ENCODE assay signal across 17 cellular contexts in genomic region chr4:151206241-151207005, GRCh38.
DNase-seq lines count a peak whose midpoint lies in the region; ATAC-seq, FAIRE-seq and TF ChIP-seq lines count a peak whose summit lies in the region.
"Had no signal": no experiment of that assay in that cellular context is flagged by ENCODE, and none has a peak within 500 bp of the region (broad histone marks: within the 10 kb centered on the region; RNA-seq: fewer than 3 reads in every experiment).

No MANE protein-coding gene starts in this region.

- H3K14ac ChIP-seq in IMR-90 (replicated peaks; ENCODE audit: low read depth, low read length): no peak overlapping the region

- no peak overlapping the region for H2BK5ac ChIP-seq in IMR-90 (ENCODE audit: low read depth, low read length, poor library complexity, severe bottlenecking)

- H4K8ac ChIP-seq in IMR-90 (ENCODE audit: low read depth in 2 of 2, low read length in 2 of 2): no peak overlapping the region

- DNase-seq in IMR-90: no peak
- no peak for DNase-seq in HepG2 (ENCODE audit: low spot score)
- DNase-seq in sigmoid colon: no peak
- no peak for DNase-seq in G401 (ENCODE audit: low spot score)
- no peak for DNase-seq in DMS79 treated with DMSO at 0.1 percent for 48 hours (lab: John Stamatoyannopoulos, UW)
- no peak for DNase-seq in NCI-H1092 (lab: John Stamatoyannopoulos, UW)
- DNase-seq: activated CD8-positive, alpha-beta T cell treated with anti-CD3 and anti-CD28 coated beads, Interleukin-2, amount 10 ng/mL, durations not matched to agents 7 days and 5 days; CD4-positive, alpha-beta T cell; Karpas-422; NCI-H1092 treated with DMSO at 0.1 percent for 48 hours; NCI-H69; pancreas; T-helper 17 cell; thyroid gland; WERI-Rb-1 had no signal

- intact Hi-C loops in IMR-90 (cut with micrococcal nuclease): no loop called here
- intact Hi-C loops in HepG2 (cut with micrococcal nuclease; ENCODE audit: unreplicated experiment): no loop called here
- intact Hi-C loops in sigmoid colon (cut with DNase I): no loop called here

- CTCF ChIA-PET in IMR-90 (lab: Yijun Ruan, JAX) (no interaction called here), HepG2 (lab: Yijun Ruan, JAX; ENCODE audit: low intra/inter-chr PET ratio, low total read pairs) (no interaction called here)

- no peak for TF ChIP-seq POLR2A in IMR-90 (IDR thresholded peaks at IDR 0.05; ENCODE audit: low read depth, low read length)
- no peak for TF ChIP-seq POLR2A in HepG2 (IDR thresholded peaks at IDR 0.05; ENCODE audit: insufficient read depth in 1 of 2, low read depth in 2 of 2, low read length in 2 of 2)
- TF ChIP-seq POLR2A in sigmoid colon (IDR thresholded peaks at IDR 0.05): no peak

- dilution Hi-C loops in IMR-90 (cut with HindIII; ENCODE audit: low sequenced_read_pairs, unreplicated experiment): no loop called here

- H3K4me1 ChIP-seq in IMR-90 (ENCODE audit: control insufficient read depth, insufficient read depth, low read length): peaks cover 12% of the 10 kb centered on the region
- peaks cover 80% of the 10 kb centered on the region for H3K4me1 ChIP-seq in HepG2 (ENCODE audit: insufficient read depth, low read length)
- H3K4me1 ChIP-seq in sigmoid colon: peaks cover 0 to 49% (median 44%) of the 10 kb centered on the region in 4 donors

- no peaks in the 10 kb centered on the region; a peak in 1 of 4 replicates for H3K79me1 ChIP-seq in IMR-90 (ENCODE audit: low read depth in 1 of 2, low read length in 2 of 2)

- in situ Hi-C loops in IMR-90 (cut with MboI; ENCODE audit: low sequenced_read_pairs) (no loop called here), HepG2 (cut with HindIII; ENCODE audit: extremely low pct_ligation_motif_present, low pct_unique_long_range_greater_than_20kb) (no loop called here), G401 (cut with HindIII; ENCODE audit: low sequenced_read_pairs) (no loop called here)

- H3K23ac ChIP-seq in IMR-90 (ENCODE audit: low read depth, low read length): no peak overlapping the region

- H3K9me3 ChIP-seq in IMR-90 (ENCODE audit: control insufficient read depth, insufficient read depth, low read length) (no peaks in the 10 kb centered on the region), HepG2 (ENCODE audit: low read length) (no peaks in the 10 kb centered on the region), sigmoid colon (no peaks in the 10 kb centered on the region)
- H3K9me3 ChIP-seq: pancreas, thyroid gland had no signal

- H2AK5ac ChIP-seq in IMR-90 (ENCODE audit: low read depth, low read length): no peak overlapping the region

- H3K4me2 ChIP-seq in IMR-90 (ENCODE audit: low read depth, low read length) (no peak overlapping the region), HepG2 (ENCODE audit: low read depth, low read length) (peak overlapping the region; percentile 77)

- H3K4me3 ChIP-seq in IMR-90 (ENCODE audit: insufficient read depth, low read depth, low read length) (no peak overlapping the region), HepG2 (replicated peaks in 1 of 3; ENCODE audit: insufficient read depth in 1 of 3, low read depth in 2 of 3, low read length in 3 of 3) (no peak overlapping the region; a peak in 1 of 6 replicates), sigmoid colon (no peak overlapping the region)
- H3K4me3 ChIP-seq: pancreas, thyroid gland had no signal

- TF ChIP-seq RAD21 in IMR-90 (IDR thresholded peaks at IDR 0.05; ENCODE audit: low read length) (no peak), HepG2 (CRISPR knock-in tag; IDR thresholded peaks at IDR 0.05) (no peak)

- H2BK15ac ChIP-seq in IMR-90 (ENCODE audit: low read depth, low read length): no peak overlapping the region

- no peak overlapping the region for H4K91ac ChIP-seq in IMR-90 (ENCODE audit: insufficient read depth, low read depth, low read length)

- no peak overlapping the region for H3K56ac ChIP-seq in IMR-90 (ENCODE audit: extremely low read depth, insufficient read depth, low read length)

- H3K18ac ChIP-seq in IMR-90 (ENCODE audit: low read depth, low read length): no peak overlapping the region

- TF ChIP-seq CTCF in IMR-90 (conservative IDR thresholded peaks at IDR 0.05; ENCODE audit: low read depth, low read length) (no peak), HepG2 (CRISPR knock-in tag; IDR thresholded peaks at IDR 0.05) (no peak), sigmoid colon (IDR thresholded peaks at IDR 0.05) (no peak)

- H2BK120ac ChIP-seq in IMR-90 (ENCODE audit: low read depth, low read length): no peak overlapping the region

- BruUV-seq in IMR-90 (replicated peaks; lab: Mats Ljungman, UMichigan): no TSS peak
- BruUV-seq in HepG2 (replicated peaks; lab: Mats Ljungman, UMichigan): no TSS peak

- H4K5ac ChIP-seq in IMR-90 (ENCODE audit: low read depth, low read length): no peak overlapping the region

- H3K27me3 ChIP-seq in IMR-90 (ENCODE audit: control insufficient read depth, insufficient read depth, low read length) (no peaks in the 10 kb centered on the region), HepG2 (ENCODE audit: control insufficient read depth in 1 of 2, insufficient read depth in 2 of 2, low read length in 2 of 2) (no peaks in the 10 kb centered on the region), sigmoid colon (no peaks in the 10 kb centered on the region)
- H3K27me3 ChIP-seq: pancreas, thyroid gland had no signal

- no peak overlapping the region for H2BK20ac ChIP-seq in IMR-90 (ENCODE audit: low read depth, low read length)

- H3K9ac ChIP-seq in IMR-90 (ENCODE audit: low read depth, low read length): no peak overlapping the region
- H3K9ac ChIP-seq in HepG2 (ENCODE audit: insufficient read depth, low read depth, low read length): peak overlapping the region; percentile 64; the same call in 1 of the 2 replicates

- H2AFZ ChIP-seq in IMR-90 (replicated peaks; ENCODE audit: low read length, poor library complexity) (no peak overlapping the region), HepG2 (ENCODE audit: low read length) (no peak overlapping the region)

- no peak for FAIRE-seq in HepG2 (lab: Jason Lieb, UNC)
- FAIRE-seq: pancreas had no signal

- peaks cover 18% of the 10 kb centered on the region for H3K79me2 ChIP-seq in HepG2 (ENCODE audit: insufficient read depth, low read length)

- no peak for TF ChIP-seq EP300 in HepG2 (IDR thresholded peaks at IDR 0.05; ENCODE audit: low read depth in 2 of 2, low read length in 2 of 2)
- TF ChIP-seq EP300 in HepG2 (CRISPR knock-in tag; IDR thresholded peaks at IDR 0.05; ENCODE audit: borderline replicate concordance): no peak
- no peak for TF ChIP-seq EP300 in sigmoid colon (IDR thresholded peaks at IDR 0.05)

- H3K27ac ChIP-seq in IMR-90 (ENCODE audit: insufficient read depth, low read length): no peak overlapping the region
- peak overlapping the region; percentile 6 for H3K27ac ChIP-seq in cingulate gyrus (ENCODE audit: low read depth, low read length)
- peak overlapping the region; percentile 91 for H3K27ac ChIP-seq in HepG2 (ENCODE audit: extremely low read length, insufficient read depth, low read length)
- peak overlapping the region; percentile 1 to 50 (median 32) for H3K27ac ChIP-seq in sigmoid colon
- H3K27ac ChIP-seq: WERI-Rb-1 had no signal

- 60% methylated on average over 1 of the region's 3 CpGs; no CpG with 5 or more reads in 1 of the 2 experiments for WGBS in IMR-90 (ENCODE audit: extremely low coverage in 2 of 2, insufficient read length in 1 of 2), 2 experiments
- 42% methylated on average over 3 of the region's 3 CpGs for WGBS in HepG2 (ENCODE audit: low lambda C conversion rate)
- 38 to 63% methylated on average over 3 of the region's 3 CpGs for WGBS in sigmoid colon, 2 donors

- H4K20me1 ChIP-seq in IMR-90 (ENCODE audit: insufficient read depth, low read length) (no peaks in the 10 kb centered on the region), HepG2 (ENCODE audit: insufficient read depth, low read length) (no peaks in the 10 kb centered on the region)

- POLR2A ChIA-PET in IMR-90 (lab: Charles Lee; ENCODE audit: unreplicated experiment): no interaction called here
- POLR2A ChIA-PET in HepG2 (lab: Yijun Ruan, JAX): interaction anchor here (1.1 to 4.1 kb wide), 4 partner anchors 21 to 191 kb away, joined by 3 to 27 read pairs (median 4); partner anchors contain the start of genes LRBA and SH3D19

- H3K36me3 ChIP-seq in IMR-90 (ENCODE audit: control insufficient read depth, insufficient read depth, low read length) (no peaks in the 10 kb centered on the region), HepG2 (replicated peaks in 1 of 2; ENCODE audit: control insufficient read depth in 1 of 2, insufficient read depth in 2 of 2, low read length in 2 of 2) (peaks cover 4% of the 10 kb centered on the region in 2 experiments; a peak in 2 of 5 replicates), sigmoid colon (no peaks in the 10 kb centered on the region)
- H3K36me3 ChIP-seq: pancreas, thyroid gland had no signal

- no peak overlapping the region for H2AK9ac ChIP-seq in IMR-90 (replicated peaks; ENCODE audit: low read depth, low read length, poor library complexity)

- no peak overlapping the region for H3K4ac ChIP-seq in IMR-90 (ENCODE audit: low read depth, low read length)

- no peaks in the 10 kb centered on the region for H3K9me1 ChIP-seq in IMR-90 (ENCODE audit: insufficient read depth, low read length)

- ATAC-seq in IMR-90 (ENCODE audit: low read depth) (0 out of 2 replicates have a peak, but pooled peaks have one; percentile 25), HepG2 (0 out of 3 replicates have a peak, but pooled peaks have one; percentile 13), HG02763 (IDR thresholded peaks at IDR 0.05; ENCODE audit: unreplicated experiment) (no peak)
- ATAC-seq: activated CD8-positive, alpha-beta T cell treated with anti-CD3 and anti-CD28 coated beads, Interleukin-2, amount 10 ng/mL, durations not matched to agents 7 days and 5 days; T-helper 17 cell had no signal

TF ChIP-seq in IMR-90, 13 proteins besides CTCF, POLR2A, EP300 and RAD21 (continues in another document):
- TF ChIP-seq NFE2L2 (IDR thresholded peaks at IDR 0.05; ENCODE audit: low read depth, low read length) (no peak), RFX5 (IDR thresholded peaks at IDR 0.05; ENCODE audit: low read depth, low read length) (no peak), CHD1 (IDR thresholded peaks at IDR 0.05; ENCODE audit: low read depth, low read length) (no peak), MXI1 (IDR thresholded peaks at IDR 0.05; ENCODE audit: borderline replicate concordance, low read depth, low read length) (no peak), RCOR1 (IDR thresholded peaks at IDR 0.05; ENCODE audit: insufficient replicate concordance, low read length) (no peak)

TF ChIP-seq in HepG2, 621 proteins besides CTCF, POLR2A, EP300 and RAD21:
- TF ChIP-seq ETV5 (CRISPR knock-in tag; IDR thresholded peaks at IDR 0.05; ENCODE audit: borderline replicate concordance): peak; percentile 38; the same call in 1 of the 2 replicates
- TF ChIP-seq ZNF33A (CRISPR knock-in tag; IDR thresholded peaks at IDR 0.05; ENCODE audit: borderline replicate concordance): 0 out of 2 replicates have a peak, but pooled peaks have one; percentile 47
- no peak for TF ChIP-seq STAG1 (CRISPR knock-in tag; IDR thresholded peaks at IDR 0.05)
- TF ChIP-seq HNF4A (CRISPR knock-in tag; IDR thresholded peaks at IDR 0.05): peak; percentile 26; the same call in 1 of the 2 replicates
- peak; percentile 46 for TF ChIP-seq ERF (CRISPR knock-in tag; IDR thresholded peaks at IDR 0.05)
- TF ChIP-seq MED1 (CRISPR knock-in tag; IDR thresholded peaks at IDR 0.05): 0 out of 2 replicates have a peak, but pooled peaks have one; percentile 21
- TF ChIP-seq TOPORS (CRISPR knock-in tag; IDR thresholded peaks at IDR 0.05): no peak
